Comparison of ENCODE assay signal across 25 cellular contexts in genomic region chr5:158049459-158049858, GRCh38.
DNase-seq lines count a peak whose midpoint lies in the region; ATAC-seq, FAIRE-seq and TF ChIP-seq lines count a peak whose summit lies in the region.
"Had no signal": no experiment of that assay in that cellular context is flagged by ENCODE, and none has a peak within 500 bp of the region (broad histone marks: within the 10 kb centered on the region; RNA-seq: fewer than 3 reads in every experiment).

No MANE protein-coding gene starts in this region.

- no peak overlapping the region for H3K4me2 ChIP-seq in GM12878 (ENCODE audit: control insufficient read depth, insufficient read depth)
- H3K4me2 ChIP-seq: SK-N-SH had no signal

- H3K27ac Mint-ChIP-seq in stimulated activated naive CD8-positive, alpha-beta T cell treated with anti-CD3 and anti-CD28 coated beads, Interleukin-15, amount 100 ng/mL, for 72 hours, result no peak overlapping the region
- H3K27ac Mint-ChIP-seq in memory B cell, result no peak overlapping the region
- no peak overlapping the region for H3K27ac Mint-ChIP-seq in glutamatergic neuron (ENCODE audit: unreplicated experiment)
- H3K27ac Mint-ChIP-seq: CD8-positive, alpha-beta T cell had no signal

- H2AFZ ChIP-seq in GM12878 (ENCODE audit: control insufficient read depth, low read depth, low read length), result no peak overlapping the region

- H3K9me3 ChIP-seq in GM12878 (replicated peaks; ENCODE audit: control insufficient read depth, insufficient read depth, low read length), result no peaks in the 10 kb centered on the region; the same call in 2 of the 3 replicates
- H3K9me3 ChIP-seq: SK-N-SH had no signal

- TF ChIP-seq POLR2A in GM12878 (IDR thresholded peaks at IDR 0.05; ENCODE audit: low read depth, low read length), result no peak

- TF ChIP-seq RAD21 in GM12878 (IDR thresholded peaks at IDR 0.05; ENCODE audit: insufficient read depth, low read depth, low read length), result no peak

- ATAC-seq in stimulated activated naive CD8-positive, alpha-beta T cell treated with anti-CD3 and anti-CD28 coated beads, Interleukin-15, amount 100 ng/mL, for 72 hours, result peak; percentile 28
- ATAC-seq in stimulated activated naive CD8-positive, alpha-beta T cell treated with anti-CD3 and anti-CD28 coated beads, Interleukin-15, Interleukin-2, amounts not matched to agents 100 U/mL and 50 U/mL, for 24 hours, result no peak
- peak; percentile 59 for ATAC-seq in GM12878
- peak; percentile 59 for ATAC-seq in memory B cell (ENCODE audit: low read depth)
- no peak for ATAC-seq in GM19035 (IDR thresholded peaks at IDR 0.05; ENCODE audit: unreplicated experiment)
- ATAC-seq: CD8-positive, alpha-beta T cell; PC-3 had no signal

- no peaks in the 10 kb centered on the region for H3K36me3 ChIP-seq in GM12878 (ENCODE audit: control insufficient read depth in 2 of 2, insufficient read depth in 2 of 2, low read length in 1 of 2)

- H3K27ac ChIP-seq in GM12878 (ENCODE audit: control insufficient read depth, insufficient read depth), result no peak overlapping the region
- H3K27ac ChIP-seq: RWPE1 had no signal

- in situ Hi-C loops in GM12878 (cut with MboI), result no loop called here

- peaks cover 0 to 5% of the 10 kb centered on the region in 2 donors for H3K9me3 Mint-ChIP-seq in stimulated activated naive CD8-positive, alpha-beta T cell treated with anti-CD3 and anti-CD28 coated beads, Interleukin-15, amount 100 ng/mL, for 72 hours
- peaks cover 2% of the 10 kb centered on the region for H3K9me3 Mint-ChIP-seq in memory B cell
- H3K9me3 Mint-ChIP-seq in glutamatergic neuron (ENCODE audit: unreplicated experiment), result no peaks in the 10 kb centered on the region
- H3K9me3 Mint-ChIP-seq: CD8-positive, alpha-beta T cell had no signal

- no peak overlapping the region for H3K9ac ChIP-seq in GM12878 (ENCODE audit: control insufficient read depth, insufficient read depth, low read length)
- H3K9ac ChIP-seq: SK-N-SH had no signal

- TF ChIP-seq CTCF in GM12878 (IDR thresholded peaks at IDR 0.05 in 2 of 3, conservative IDR thresholded peaks at IDR 0.05 in 1 of 3; ENCODE audit: control insufficient read depth in 2 of 3, extremely low read depth in 1 of 3, insufficient read depth in 1 of 3, low read depth in 3 of 3, low read length in 3 of 3) (no peak), glutamatergic neuron (IDR thresholded peaks at IDR 0.05; ENCODE audit: partially characterized antibody, unreplicated experiment) (no peak)

- SMC1A ChIA-PET in GM12878 (lab: Charles Lee; ENCODE audit: uncharacterized antibody, unreplicated experiment), result no interaction called here

- H3K4me3 ChIP-seq in GM12878, result no peak overlapping the region

- peaks cover 22% of the 10 kb centered on the region for H3K27me3 Mint-ChIP-seq in stimulated activated naive CD8-positive, alpha-beta T cell treated with anti-CD3 and anti-CD28 coated beads, Interleukin-15, amount 100 ng/mL, for 72 hours
- H3K27me3 Mint-ChIP-seq in memory B cell, result peaks cover 12% of the 10 kb centered on the region
- H3K27me3 Mint-ChIP-seq in glutamatergic neuron (ENCODE audit: unreplicated experiment), result no peaks in the 10 kb centered on the region

- no peaks in the 10 kb centered on the region for H3K79me2 ChIP-seq in GM12878 (ENCODE audit: control insufficient read depth, insufficient read depth, low read length)

- H4K20me1 ChIP-seq in GM12878 (ENCODE audit: control insufficient read depth, insufficient read depth), result no peaks in the 10 kb centered on the region

- 0% methylated on average over 1 of the region's 1 CpG for WGBS in GM12878 (ENCODE audit: insufficient coverage, insufficient replicate concordance, low lambda C conversion rate, missing lambda C conversion rate)

- CTCF ChIA-PET in GM12878 (lab: Yijun Ruan, JAX), result interaction anchor here (0.5 kb wide), 1 partner anchor 289 kb away, joined by 3 read pairs; no protein-coding TSS in a partner anchor

- RAD21 ChIA-PET in GM12878 (lab: Charles Lee; ENCODE audit: unreplicated experiment), result no interaction called here

- no peaks in the 10 kb centered on the region for H3K4me1 ChIP-seq in GM12878 (ENCODE audit: control insufficient read depth, insufficient read depth, low read length)

- H3K27me3 ChIP-seq in GM12878 (replicated peaks in 1 of 2; ENCODE audit: control insufficient read depth in 2 of 2, insufficient read depth in 2 of 2, low read length in 1 of 2), result no peaks in the 10 kb centered on the region

- no peak for DNase-seq in stimulated activated naive CD8-positive, alpha-beta T cell treated with anti-CD3 and anti-CD28 coated beads, Interleukin-15, amount 100 ng/mL, for 72 hours
- no peak for DNase-seq in stimulated activated naive CD8-positive, alpha-beta T cell treated with anti-CD3 and anti-CD28 coated beads, Interleukin-15, Interleukin-2, amounts not matched to agents 100 U/mL and 50 U/mL, for 24 hours
- DNase-seq in GM12878 (ENCODE audit: low read depth, low spot score), result no peak
- no peak for DNase-seq in memory B cell (ENCODE audit: low spot score in 2 of 2)
- no peak for DNase-seq in glutamatergic neuron
- DNase-seq in HT-29 (ENCODE audit: low spot score), result no peak
- no peak for DNase-seq in RCC 7860 (ENCODE audit: low spot score)
- DNase-seq: AML-193; C1 segment of cervical spinal cord; CD8-positive, alpha-beta T cell; DND-41; H7; IMR-90; Karpas-422; NCI-H1417; NCI-H187; NCI-H446; NCI-H526; PC-3; SHP77 treated with DMSO at 0.1 percent for 48 hours; SK-N-SH had no signal

- TF ChIP-seq EP300 in GM12878 (IDR thresholded peaks at IDR 0.05; ENCODE audit: borderline replicate concordance in 1 of 2, control insufficient read depth in 1 of 2, low read depth in 2 of 2, low read length in 2 of 2), result no peak

- H3K4me1 Mint-ChIP-seq in stimulated activated naive CD8-positive, alpha-beta T cell treated with anti-CD3 and anti-CD28 coated beads, Interleukin-15, amount 100 ng/mL, for 72 hours, result no peaks in the 10 kb centered on the region
- H3K4me1 Mint-ChIP-seq in memory B cell (peaks cover 5% of the 10 kb centered on the region), glutamatergic neuron (ENCODE audit: low read depth, unreplicated experiment) (no peaks in the 10 kb centered on the region)

- POLR2A ChIA-PET in GM12878 (lab: Charles Lee), result no interaction called here

- intact Hi-C loops in GM12878 (cut with micrococcal nuclease; ENCODE audit: unreplicated experiment), result no loop called here

- no peak for FAIRE-seq in GM12878 (lab: Jason Lieb, UNC)
- no peak for FAIRE-seq in RCC 7860 (lab: Jason Lieb, UNC)
- FAIRE-seq: GM18507, HTR-8/SVneo had no signal

- H3K4me3 Mint-ChIP-seq in stimulated activated naive CD8-positive, alpha-beta T cell treated with anti-CD3 and anti-CD28 coated beads, Interleukin-15, amount 100 ng/mL, for 72 hours, result no peak overlapping the region
- H3K4me3 Mint-ChIP-seq in memory B cell (no peak overlapping the region), glutamatergic neuron (ENCODE audit: unreplicated experiment) (no peak overlapping the region)
- H3K4me3 Mint-ChIP-seq: CD8-positive, alpha-beta T cell had no signal

- no TSS peak for BruUV-seq in GM12878 (replicated peaks; lab: Mats Ljungman, UMichigan)

- H3K36me3 Mint-ChIP-seq in memory B cell, result no peaks in the 10 kb centered on the region
- no peaks in the 10 kb centered on the region for H3K36me3 Mint-ChIP-seq in glutamatergic neuron (ENCODE audit: unreplicated experiment)
- H3K36me3 Mint-ChIP-seq: CD8-positive, alpha-beta T cell had no signal

TF ChIP-seq in GM12878, 131 proteins besides CTCF, POLR2A, EP300 and RAD21 (continues in another document):
- TF ChIP-seq RAD51 (IDR thresholded peaks at IDR 0.05), result peak; percentile 40; the same call in 1 of the 2 replicates
- TF ChIP-seq CHD1 (IDR thresholded peaks at IDR 0.05; ENCODE audit: low read depth, low read length), result no peak
- TF ChIP-seq ZNF24 (IDR thresholded peaks at IDR 0.05), result no peak
- TF ChIP-seq USF1 (IDR thresholded peaks at IDR 0.05; ENCODE audit: borderline replicate concordance, extremely low read length, insufficient read depth, low read depth, low read length), result peak; percentile 51
- TF ChIP-seq JUND (IDR thresholded peaks at IDR 0.05; ENCODE audit: low read depth, low read length), result no peak
- TF ChIP-seq USF2 (IDR thresholded peaks at IDR 0.05; ENCODE audit: borderline replicate concordance, low read depth, low read length), result peak; percentile 23; the same call in 1 of the 2 replicates
- TF ChIP-seq NR2F1 (conservative IDR thresholded peaks at IDR 0.05), result no peak
- TF ChIP-seq SIX5 (IDR thresholded peaks at IDR 0.05; ENCODE audit: low read depth, low read length, severe bottlenecking), result peak; percentile 24
- TF ChIP-seq HCFC1 (IDR thresholded peaks at IDR 0.05; ENCODE audit: low read length), result peak; percentile 36; the same call in 1 of the 2 replicates
- TF ChIP-seq FOXM1 (IDR thresholded peaks at IDR 0.05; ENCODE audit: low read depth, low read length), result no peak
- TF ChIP-seq SRF (IDR thresholded peaks at IDR 0.05; ENCODE audit: low read depth in 2 of 2, low read length in 2 of 2), result no peak
- TF ChIP-seq GABPA (IDR thresholded peaks at IDR 0.05; ENCODE audit: low read depth), result no peak
- no peak for TF ChIP-seq SMAD1 (IDR thresholded peaks at IDR 0.05; ENCODE audit: low read depth, partially characterized antibody)
- TF ChIP-seq CBFB (IDR thresholded peaks at IDR 0.05; ENCODE audit: low read depth), result no peak
- TF ChIP-seq TAF1 (IDR thresholded peaks at IDR 0.05; ENCODE audit: borderline replicate concordance, low read depth, low read length), result no peak
- peak in 1 of 2 experiments; percentile 39; a peak in 1 of 4 replicates for TF ChIP-seq BHLHE40 (IDR thresholded peaks at IDR 0.05; ENCODE audit: borderline replicate concordance in 1 of 2, low read depth in 2 of 2, low read length in 1 of 2)
- no peak for TF ChIP-seq ATF7 (IDR thresholded peaks at IDR 0.05; ENCODE audit: low read depth)
- TF ChIP-seq HDAC2 (IDR thresholded peaks at IDR 0.05), result no peak
- TF ChIP-seq CREB1 (IDR thresholded peaks at IDR 0.05; ENCODE audit: low read depth), result no peak

Comparison
In these comparisons a context has a peak if more than half of its experiments do, and no peak if none do; other contexts are left out.
1. ATAC-seq: peak in stimulated activated naive CD8-positive, alpha-beta T cell treated with anti-CD3 and anti-CD28 coated beads, Interleukin-15, amount 100 ng/mL, for 72 hours (single experiment), GM12878 (single experiment) and memory B cell (single experiment); none in stimulated activated naive CD8-positive, alpha-beta T cell treated with anti-CD3 and anti-CD28 coated beads, Interleukin-15, Interleukin-2, amounts not matched to agents 100 U/mL and 50 U/mL, for 24 hours (single experiment) and GM19035 (single experiment).